In genomic region chr2:215982465-215982875, GRCh38 we compare ENCODE assay signal across 1 cellular context.
TF ChIP-seq lines count a peak whose summit lies in the region.

No MANE protein-coding gene starts in this region.

TF ChIP-seq in HepG2, 621 proteins besides CTCF, POLR2A, EP300 and RAD21 (continued from another document and continues in another):
- no peak for TF ChIP-seq ZBTB44 (CRISPR knock-in tag; IDR thresholded peaks at IDR 0.05)
- TF ChIP-seq ZNF12 (CRISPR knock-in tag; IDR thresholded peaks at IDR 0.05), result peak; percentile 48; the same call in 1 of the 2 replicates
- TF ChIP-seq, protein P1, sequence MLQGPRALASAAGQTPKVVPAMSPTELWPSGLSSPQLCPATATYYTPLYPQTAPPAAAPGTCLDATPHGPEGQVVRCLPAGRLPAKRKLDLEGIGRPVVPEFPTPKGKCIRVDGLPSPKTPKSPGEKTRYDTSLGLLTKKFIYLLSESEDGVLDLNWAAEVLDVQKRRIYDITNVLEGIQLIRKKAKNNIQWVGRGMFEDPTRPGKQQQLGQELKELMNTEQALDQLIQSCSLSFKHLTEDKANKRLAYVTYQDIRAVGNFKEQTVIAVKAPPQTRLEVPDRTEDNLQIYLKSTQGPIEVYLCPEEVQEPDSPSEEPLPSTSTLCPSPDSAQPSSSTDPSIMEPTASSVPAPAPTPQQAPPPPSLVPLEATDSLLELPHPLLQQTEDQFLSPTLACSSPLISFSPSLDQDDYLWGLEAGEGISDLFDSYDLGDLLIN (CRISPR knock-in tag; IDR thresholded peaks at IDR 0.05; ENCODE audit: borderline replicate concordance), result no peak
- TF ChIP-seq HNRNPUL1 (IDR thresholded peaks at IDR 0.05; ENCODE audit: low read depth, low read length), result no peak
- no peak for TF ChIP-seq MXD3 (CRISPR knock-in tag; IDR thresholded peaks at IDR 0.05)
- TF ChIP-seq PREB (CRISPR knock-in tag; IDR thresholded peaks at IDR 0.05), result no peak
- TF ChIP-seq ZFY (CRISPR knock-in tag; IDR thresholded peaks at IDR 0.05), result no peak
- no peak for TF ChIP-seq ZNF296 (CRISPR knock-in tag; conservative IDR thresholded peaks at IDR 0.05)
- TF ChIP-seq, protein P2, sequence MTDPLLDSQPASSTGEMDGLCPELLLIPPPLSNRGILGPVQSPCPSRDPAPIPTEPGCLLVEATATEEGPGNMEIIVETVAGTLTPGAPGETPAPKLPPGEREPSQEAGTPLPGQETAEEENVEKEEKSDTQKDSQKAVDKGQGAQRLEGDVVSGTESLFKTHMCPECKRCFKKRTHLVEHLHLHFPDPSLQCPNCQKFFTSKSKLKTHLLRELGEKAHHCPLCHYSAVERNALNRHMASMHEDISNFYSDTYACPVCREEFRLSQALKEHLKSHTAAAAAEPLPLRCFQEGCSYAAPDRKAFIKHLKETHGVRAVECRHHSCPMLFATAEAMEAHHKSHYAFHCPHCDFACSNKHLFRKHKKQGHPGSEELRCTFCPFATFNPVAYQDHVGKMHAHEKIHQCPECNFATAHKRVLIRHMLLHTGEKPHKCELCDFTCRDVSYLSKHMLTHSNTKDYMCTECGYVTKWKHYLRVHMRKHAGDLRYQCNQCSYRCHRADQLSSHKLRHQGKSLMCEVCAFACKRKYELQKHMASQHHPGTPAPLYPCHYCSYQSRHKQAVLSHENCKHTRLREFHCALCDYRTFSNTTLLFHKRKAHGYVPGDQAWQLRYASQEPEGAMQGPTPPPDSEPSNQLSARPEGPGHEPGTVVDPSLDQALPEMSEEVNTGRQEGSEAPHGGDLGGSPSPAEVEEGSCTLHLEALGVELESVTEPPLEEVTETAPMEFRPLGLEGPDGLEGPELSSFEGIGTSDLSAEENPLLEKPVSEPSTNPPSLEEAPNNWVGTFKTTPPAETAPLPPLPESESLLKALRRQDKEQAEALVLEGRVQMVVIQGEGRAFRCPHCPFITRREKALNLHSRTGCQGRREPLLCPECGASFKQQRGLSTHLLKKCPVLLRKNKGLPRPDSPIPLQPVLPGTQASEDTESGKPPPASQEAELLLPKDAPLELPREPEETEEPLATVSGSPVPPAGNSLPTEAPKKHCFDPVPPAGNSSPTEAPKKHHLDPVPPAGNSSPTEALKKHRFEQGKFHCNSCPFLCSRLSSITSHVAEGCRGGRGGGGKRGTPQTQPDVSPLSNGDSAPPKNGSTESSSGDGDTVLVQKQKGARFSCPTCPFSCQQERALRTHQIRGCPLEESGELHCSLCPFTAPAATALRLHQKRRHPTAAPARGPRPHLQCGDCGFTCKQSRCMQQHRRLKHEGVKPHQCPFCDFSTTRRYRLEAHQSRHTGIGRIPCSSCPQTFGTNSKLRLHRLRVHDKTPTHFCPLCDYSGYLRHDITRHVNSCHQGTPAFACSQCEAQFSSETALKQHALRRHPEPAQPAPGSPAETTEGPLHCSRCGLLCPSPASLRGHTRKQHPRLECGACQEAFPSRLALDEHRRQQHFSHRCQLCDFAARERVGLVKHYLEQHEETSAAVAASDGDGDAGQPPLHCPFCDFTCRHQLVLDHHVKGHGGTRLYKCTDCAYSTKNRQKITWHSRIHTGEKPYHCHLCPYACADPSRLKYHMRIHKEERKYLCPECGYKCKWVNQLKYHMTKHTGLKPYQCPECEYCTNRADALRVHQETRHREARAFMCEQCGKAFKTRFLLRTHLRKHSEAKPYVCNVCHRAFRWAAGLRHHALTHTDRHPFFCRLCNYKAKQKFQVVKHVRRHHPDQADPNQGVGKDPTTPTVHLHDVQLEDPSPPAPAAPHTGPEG (CRISPR knock-in tag; IDR thresholded peaks at IDR 0.05), result no peak
- TF ChIP-seq, protein P3, sequence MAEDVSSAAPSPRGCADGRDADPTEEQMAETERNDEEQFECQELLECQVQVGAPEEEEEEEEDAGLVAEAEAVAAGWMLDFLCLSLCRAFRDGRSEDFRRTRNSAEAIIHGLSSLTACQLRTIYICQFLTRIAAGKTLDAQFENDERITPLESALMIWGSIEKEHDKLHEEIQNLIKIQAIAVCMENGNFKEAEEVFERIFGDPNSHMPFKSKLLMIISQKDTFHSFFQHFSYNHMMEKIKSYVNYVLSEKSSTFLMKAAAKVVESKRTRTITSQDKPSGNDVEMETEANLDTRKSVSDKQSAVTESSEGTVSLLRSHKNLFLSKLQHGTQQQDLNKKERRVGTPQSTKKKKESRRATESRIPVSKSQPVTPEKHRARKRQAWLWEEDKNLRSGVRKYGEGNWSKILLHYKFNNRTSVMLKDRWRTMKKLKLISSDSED (CRISPR knock-in tag; IDR thresholded peaks at IDR 0.05), result no peak
- no peak for TF ChIP-seq ADNP (CRISPR knock-in tag; IDR thresholded peaks at IDR 0.05)
- TF ChIP-seq HDAC1 (CRISPR knock-in tag; IDR thresholded peaks at IDR 0.05), result no peak
- TF ChIP-seq ZNF746 (CRISPR knock-in tag; IDR thresholded peaks at IDR 0.05), result no peak
- TF ChIP-seq, protein P4, sequence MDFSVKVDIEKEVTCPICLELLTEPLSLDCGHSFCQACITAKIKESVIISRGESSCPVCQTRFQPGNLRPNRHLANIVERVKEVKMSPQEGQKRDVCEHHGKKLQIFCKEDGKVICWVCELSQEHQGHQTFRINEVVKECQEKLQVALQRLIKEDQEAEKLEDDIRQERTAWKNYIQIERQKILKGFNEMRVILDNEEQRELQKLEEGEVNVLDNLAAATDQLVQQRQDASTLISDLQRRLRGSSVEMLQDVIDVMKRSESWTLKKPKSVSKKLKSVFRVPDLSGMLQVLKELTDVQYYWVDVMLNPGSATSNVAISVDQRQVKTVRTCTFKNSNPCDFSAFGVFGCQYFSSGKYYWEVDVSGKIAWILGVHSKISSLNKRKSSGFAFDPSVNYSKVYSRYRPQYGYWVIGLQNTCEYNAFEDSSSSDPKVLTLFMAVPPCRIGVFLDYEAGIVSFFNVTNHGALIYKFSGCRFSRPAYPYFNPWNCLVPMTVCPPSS (IDR thresholded peaks at IDR 0.05), result no peak
- TF ChIP-seq, protein P5, sequence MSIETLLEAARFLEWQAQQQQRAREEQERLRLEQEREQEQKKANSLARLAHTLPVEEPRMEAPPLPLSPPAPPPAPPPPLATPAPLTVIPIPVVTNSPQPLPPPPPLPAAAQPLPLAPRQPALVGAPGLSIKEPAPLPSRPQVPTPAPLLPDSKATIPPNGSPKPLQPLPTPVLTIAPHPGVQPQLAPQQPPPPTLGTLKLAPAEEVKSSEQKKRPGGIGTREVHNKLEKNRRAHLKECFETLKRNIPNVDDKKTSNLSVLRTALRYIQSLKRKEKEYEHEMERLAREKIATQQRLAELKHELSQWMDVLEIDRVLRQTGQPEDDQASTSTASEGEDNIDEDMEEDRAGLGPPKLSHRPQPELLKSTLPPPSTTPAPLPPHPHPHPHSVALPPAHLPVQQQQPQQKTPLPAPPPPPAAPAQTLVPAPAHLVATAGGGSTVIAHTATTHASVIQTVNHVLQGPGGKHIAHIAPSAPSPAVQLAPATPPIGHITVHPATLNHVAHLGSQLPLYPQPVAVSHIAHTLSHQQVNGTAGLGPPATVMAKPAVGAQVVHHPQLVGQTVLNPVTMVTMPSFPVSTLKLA (IDR thresholded peaks at IDR 0.05), result peak; percentile 27; the same call in 1 of the 2 replicates
- 0 out of 2 replicates have a peak, but pooled peaks have one; percentile 54 for TF ChIP-seq HOXD1 (CRISPR knock-in tag; IDR thresholded peaks at IDR 0.05)
- TF ChIP-seq PHF5A (CRISPR knock-in tag; IDR thresholded peaks at IDR 0.05; ENCODE audit: low read depth, unreplicated experiment), result no peak
- peak; percentile 67 for TF ChIP-seq RARA (CRISPR knock-in tag; IDR thresholded peaks at IDR 0.05)
- TF ChIP-seq HOXA3 (CRISPR knock-in tag; IDR thresholded peaks at IDR 0.05), result peak; percentile 40; the same call in 1 of the 2 replicates
- TF ChIP-seq DMTF1 (CRISPR knock-in tag; IDR thresholded peaks at IDR 0.05), result no peak
- TF ChIP-seq KAT7 (CRISPR knock-in tag; IDR thresholded peaks at IDR 0.05; ENCODE audit: borderline replicate concordance), result no peak
- peak; percentile 52 for TF ChIP-seq ASH2L (IDR thresholded peaks at IDR 0.05; ENCODE audit: insufficient read length, low read depth, low read length)
- peak; percentile 51; the same call in 1 of the 2 replicates for TF ChIP-seq SOX5 (CRISPR knock-in tag; IDR thresholded peaks at IDR 0.05; ENCODE audit: borderline replicate concordance)
- TF ChIP-seq ZNF264 (CRISPR knock-in tag; IDR thresholded peaks at IDR 0.05), result no peak
- TF ChIP-seq ZFP36L1 (CRISPR knock-in tag; IDR thresholded peaks at IDR 0.05), result 0 out of 2 replicates have a peak, but pooled peaks have one; percentile 28
- TF ChIP-seq ZNF253 (CRISPR knock-in tag; IDR thresholded peaks at IDR 0.05; ENCODE audit: borderline replicate concordance), result no peak
- no peak for TF ChIP-seq KDM5B (CRISPR knock-in tag; IDR thresholded peaks at IDR 0.05; ENCODE audit: borderline replicate concordance)
- TF ChIP-seq CEBPG (CRISPR knock-in tag; IDR thresholded peaks at IDR 0.05), result peak; percentile 83
- TF ChIP-seq, protein P6, sequence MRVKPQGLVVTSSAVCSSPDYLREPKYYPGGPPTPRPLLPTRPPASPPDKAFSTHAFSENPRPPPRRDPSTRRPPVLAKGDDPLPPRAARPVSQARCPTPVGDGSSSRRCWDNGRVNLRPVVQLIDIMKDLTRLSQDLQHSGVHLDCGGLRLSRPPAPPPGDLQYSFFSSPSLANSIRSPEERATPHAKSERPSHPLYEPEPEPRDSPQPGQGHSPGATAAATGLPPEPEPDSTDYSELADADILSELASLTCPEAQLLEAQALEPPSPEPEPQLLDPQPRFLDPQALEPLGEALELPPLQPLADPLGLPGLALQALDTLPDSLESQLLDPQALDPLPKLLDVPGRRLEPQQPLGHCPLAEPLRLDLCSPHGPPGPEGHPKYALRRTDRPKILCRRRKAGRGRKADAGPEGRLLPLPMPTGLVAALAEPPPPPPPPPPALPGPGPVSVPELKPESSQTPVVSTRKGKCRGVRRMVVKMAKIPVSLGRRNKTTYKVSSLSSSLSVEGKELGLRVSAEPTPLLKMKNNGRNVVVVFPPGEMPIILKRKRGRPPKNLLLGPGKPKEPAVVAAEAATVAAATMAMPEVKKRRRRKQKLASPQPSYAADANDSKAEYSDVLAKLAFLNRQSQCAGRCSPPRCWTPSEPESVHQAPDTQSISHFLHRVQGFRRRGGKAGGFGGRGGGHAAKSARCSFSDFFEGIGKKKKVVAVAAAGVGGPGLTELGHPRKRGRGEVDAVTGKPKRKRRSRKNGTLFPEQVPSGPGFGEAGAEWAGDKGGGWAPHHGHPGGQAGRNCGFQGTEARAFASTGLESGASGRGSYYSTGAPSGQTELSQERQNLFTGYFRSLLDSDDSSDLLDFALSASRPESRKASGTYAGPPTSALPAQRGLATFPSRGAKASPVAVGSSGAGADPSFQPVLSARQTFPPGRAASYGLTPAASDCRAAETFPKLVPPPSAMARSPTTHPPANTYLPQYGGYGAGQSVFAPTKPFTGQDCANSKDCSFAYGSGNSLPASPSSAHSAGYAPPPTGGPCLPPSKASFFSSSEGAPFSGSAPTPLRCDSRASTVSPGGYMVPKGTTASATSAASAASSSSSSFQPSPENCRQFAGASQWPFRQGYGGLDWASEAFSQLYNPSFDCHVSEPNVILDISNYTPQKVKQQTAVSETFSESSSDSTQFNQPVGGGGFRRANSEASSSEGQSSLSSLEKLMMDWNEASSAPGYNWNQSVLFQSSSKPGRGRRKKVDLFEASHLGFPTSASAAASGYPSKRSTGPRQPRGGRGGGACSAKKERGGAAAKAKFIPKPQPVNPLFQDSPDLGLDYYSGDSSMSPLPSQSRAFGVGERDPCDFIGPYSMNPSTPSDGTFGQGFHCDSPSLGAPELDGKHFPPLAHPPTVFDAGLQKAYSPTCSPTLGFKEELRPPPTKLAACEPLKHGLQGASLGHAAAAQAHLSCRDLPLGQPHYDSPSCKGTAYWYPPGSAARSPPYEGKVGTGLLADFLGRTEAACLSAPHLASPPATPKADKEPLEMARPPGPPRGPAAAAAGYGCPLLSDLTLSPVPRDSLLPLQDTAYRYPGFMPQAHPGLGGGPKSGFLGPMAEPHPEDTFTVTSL (CRISPR knock-in tag; IDR thresholded peaks at IDR 0.05; ENCODE audit: borderline replicate concordance), result peak; percentile 92
- TF ChIP-seq NCOR1 (IDR thresholded peaks at IDR 0.05; ENCODE audit: borderline replicate concordance, low read length), result no peak
- peak; percentile 25; the same call in 1 of the 2 replicates for TF ChIP-seq ZSCAN9 (CRISPR knock-in tag; IDR thresholded peaks at IDR 0.05; ENCODE audit: borderline replicate concordance)
- peak; percentile 95 for TF ChIP-seq FOSL1 (CRISPR knock-in tag; IDR thresholded peaks at IDR 0.05; ENCODE audit: borderline replicate concordance)
